In genomic region chr15:63891079-63891762, GRCh38 we compare ENCODE assay signal across 8 cellular contexts. TPM values are rescaled to one million over a fixed set of nuclear protein-coding genes. Genes with fewer than 3 reads are reported as not detected.
A peak's percentile ranks its signal among the peaks of the same experiment; 100 is the strongest.
DNase-seq lines count a peak whose midpoint lies in the region; ATAC-seq and TF ChIP-seq lines count a peak whose summit lies in the region.

No MANE protein-coding gene starts in this region.

- H3K36me3 ChIP-seq in BJ (ENCODE audit: control insufficient read depth, insufficient read depth, low read length): no peaks in the 10 kb centered on the region

- H3K27me3 Mint-ChIP-seq in activated CD4-positive, alpha-beta memory T cell treated with anti-CD3 and anti-CD28 coated beads for 36 hours: no peaks in the 10 kb centered on the region
- H3K27me3 Mint-ChIP-seq in memory B cell: no peaks in the 10 kb centered on the region

- no peak overlapping the region for H3K4me3 ChIP-seq in BJ (ENCODE audit: low read depth, low read length)

- no peaks in the 10 kb centered on the region for H3K36me3 Mint-ChIP-seq in activated CD4-positive, alpha-beta memory T cell treated with anti-CD3 and anti-CD28 coated beads for 36 hours
- H3K36me3 Mint-ChIP-seq in memory B cell: no peaks in the 10 kb centered on the region

- DNase-seq in BJ (ENCODE audit: low read depth) (no peak), NCI-H748 treated with DMSO at 0.1 percent for 48 hours (lab: John Stamatoyannopoulos, UW) (peak; percentile 33), memory B cell (ENCODE audit: low spot score in 2 of 2) (peak; percentile 70 to 76)
- DNase-seq in activated CD4-positive, alpha-beta memory T cell treated with anti-CD3 and anti-CD28 coated beads for 36 hours: peak; percentile 85
- DNase-seq in effector CD8-positive, alpha-beta T cell (lab: John Stamatoyannopoulos, UW): peak; percentile 59
- peak; percentile 44 to 56 for DNase-seq in stimulated activated CD8-positive, alpha-beta memory T cell treated with anti-CD3 and anti-CD28 coated beads, Interleukin-15, amount 100 ng/mL, for 48 hours (ENCODE audit: low read depth in 2 of 2)

- intact Hi-C loops in activated CD4-positive, alpha-beta memory T cell treated with anti-CD3 and anti-CD28 coated beads for 36 hours (cut with micrococcal nuclease): loop anchor here (1.0 to 5.0 kb wide), 6 partner anchors 58 to 424 kb away; partner anchors contain the start of genes DAPK2 and HERC1

- no peak overlapping the region for H3K27ac Mint-ChIP-seq in activated CD4-positive, alpha-beta memory T cell treated with anti-CD3 and anti-CD28 coated beads for 36 hours
- no peak overlapping the region for H3K27ac Mint-ChIP-seq in memory B cell

- CTCF ChIA-PET in BJ (lab: Yijun Ruan, JAX): interaction anchor here (0.7 to 7.1 kb wide), 24 partner anchors 8 to 174 kb away, joined by 3 to 39 read pairs (median 4); partner anchors contain the start of gene DAPK2
- CTCF ChIA-PET in activated CD4-positive, alpha-beta memory T cell treated with anti-CD3 and anti-CD28 coated beads for 36 hours (lab: Charles Lee): interaction anchor here (0.6 to 5.0 kb wide), 22 partner anchors 8 to 281 kb away, joined by 3 to 124 read pairs (median 3); partner anchors contain the start of gene DAPK2

- peak; percentile 87 for TF ChIP-seq CTCF in BJ (IDR thresholded peaks at IDR 0.05; ENCODE audit: insufficient read depth, low read depth, low read length)

- H3K27me3 ChIP-seq in BJ (ENCODE audit: control insufficient read depth, insufficient read depth, low read length): no peaks in the 10 kb centered on the region

- H3K9me3 Mint-ChIP-seq in activated CD4-positive, alpha-beta memory T cell treated with anti-CD3 and anti-CD28 coated beads for 36 hours: no peaks in the 10 kb centered on the region
- no peaks in the 10 kb centered on the region for H3K9me3 Mint-ChIP-seq in memory B cell

- ATAC-seq in HG03280 (IDR thresholded peaks at IDR 0.05; ENCODE audit: unreplicated experiment): peak; percentile 38
- ATAC-seq in memory B cell (ENCODE audit: low read depth): peak; percentile 69
- no peak for ATAC-seq in HG02981 (IDR thresholded peaks at IDR 0.05; ENCODE audit: unreplicated experiment)

- no peak overlapping the region for H3K4me3 Mint-ChIP-seq in activated CD4-positive, alpha-beta memory T cell treated with anti-CD3 and anti-CD28 coated beads for 36 hours
- H3K4me3 Mint-ChIP-seq in memory B cell: no peak overlapping the region

- POLR2A ChIA-PET in BJ (lab: Charles Lee): no interaction called here
- POLR2A ChIA-PET in activated CD4-positive, alpha-beta memory T cell treated with anti-CD3 and anti-CD28 coated beads for 36 hours (lab: Charles Lee): interaction anchor here (1.8 kb wide), 1 partner anchor 139 kb away, joined by 4 read pairs; no protein-coding TSS in a partner anchor

- H3K4me1 Mint-ChIP-seq in activated CD4-positive, alpha-beta memory T cell treated with anti-CD3 and anti-CD28 coated beads for 36 hours (ENCODE audit: low read depth): peaks cover 40% of the 10 kb centered on the region
- peaks cover 39% of the 10 kb centered on the region for H3K4me1 Mint-ChIP-seq in memory B cell

RNA-seq across cellular contexts. Expression of gene HERC1, which starts 57.5 kb away (rescaled TPM):
- polyA plus RNA-seq in BJ (2011; rRNA removed): 21.4 and 22.0 TPM in 2 replicates
- 76.6 and 84.1 TPM in 2 replicates for polyA minus RNA-seq in BJ (2011; rRNA and poly(A)+ RNA removed)
- total RNA-seq in activated CD4-positive, alpha-beta memory T cell treated with anti-CD3 and anti-CD28 coated beads for 36 hours: 10 to 100 TPM; 48.6 to 55.7 TPM
